In the genomic region with DNA sequence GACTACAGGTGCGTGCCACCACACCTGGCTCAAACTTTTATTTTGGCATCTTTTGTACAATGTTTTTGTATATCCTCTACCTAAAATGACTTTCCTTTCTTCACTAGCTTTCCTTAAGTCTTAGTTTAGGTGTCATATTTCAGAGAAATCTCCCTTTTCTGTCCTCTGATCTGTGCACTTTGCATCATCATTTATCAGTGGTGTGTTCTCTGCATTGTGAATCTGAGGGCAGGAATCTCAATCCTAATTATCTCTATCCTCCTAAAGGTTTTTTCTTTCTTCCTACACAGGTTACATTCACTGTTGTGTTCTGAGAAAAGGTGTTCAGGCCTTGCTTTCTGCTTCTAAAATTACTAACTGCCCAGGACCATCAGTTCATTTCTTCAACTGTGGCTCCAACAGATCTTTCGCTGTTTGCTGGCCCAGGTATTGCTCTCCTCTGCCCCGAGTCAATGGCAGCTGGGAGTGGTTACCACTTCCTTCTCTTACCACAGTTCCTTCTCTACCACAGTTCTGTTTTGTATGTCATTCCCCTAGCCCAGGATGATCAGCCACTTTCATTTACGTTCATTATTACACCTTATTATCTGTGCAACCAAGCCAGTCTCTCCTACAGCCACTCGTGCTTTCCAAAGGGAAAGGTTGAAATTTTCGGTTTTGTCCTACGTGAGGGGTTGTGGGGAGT, we compare ENCODE assay signal across 8 cellular contexts. TPM values are rescaled to one million over a fixed set of nuclear protein-coding genes. Genes with fewer than 3 reads are reported as not detected.
DNase-seq lines count a peak whose midpoint lies in the region; ATAC-seq and TF ChIP-seq lines count a peak whose summit lies in the region.

No MANE protein-coding gene starts in this region.

- H3K9me3 ChIP-seq in MG63 = no peaks in the 10 kb centered on the region

- TF ChIP-seq POLR2A in Raji (IDR thresholded peaks at IDR 0.05; ENCODE audit: insufficient read depth, low read depth, low read length) (0 out of 2 replicates have a peak, but pooled peaks have one; percentile 15), erythroblast (IDR thresholded peaks at IDR 0.05; ENCODE audit: low read length) (no peak)

- no peak for DNase-seq in coronary artery (ENCODE audit: low spot score)
- no peak for DNase-seq in DMS114 treated with DMSO at 0.1 percent for 48 hours (lab: John Stamatoyannopoulos, UW; ENCODE audit: unreplicated experiment)
- no peak for DNase-seq in erythroblast (lab: John Stamatoyannopoulos, UW)
- no peak for DNase-seq in NCI-H774 (lab: John Stamatoyannopoulos, UW)
- DNase-seq in MG63 = no peak

- no peaks in the 10 kb centered on the region for H3K27me3 ChIP-seq in MG63

- no peak for TF ChIP-seq CTCF in coronary artery (IDR thresholded peaks at IDR 0.05)

- 0 out of 2 replicates have a peak, but pooled peaks cover 2% of the 10 kb centered on the region for H3K36me3 ChIP-seq in MG63

- H3K4me3 ChIP-seq in coronary artery = peak overlapping the region; percentile 9
- no peak overlapping the region for H3K4me3 ChIP-seq in MG63

- no peak overlapping the region for H3K27ac ChIP-seq in coronary artery

- peak; percentile 98 for ATAC-seq in GM18907 (IDR thresholded peaks at IDR 0.05; ENCODE audit: unreplicated experiment)
- ATAC-seq in HG02885 (IDR thresholded peaks at IDR 0.05; ENCODE audit: poor library complexity, unreplicated experiment) = peak; percentile 98

RNA-seq across cellular contexts. Expression of a gene that starts 14.0 kb away (rescaled TPM):
- 19.1 and 29.4 TPM in 2 replicates for total RNA-seq in MG63 (2014; rRNA removed; shearing (Covaris generic); ENCODE audit: low replicate concordance)
